Comparison of ENCODE assay signal across 14 cellular contexts in the genomic region with DNA sequence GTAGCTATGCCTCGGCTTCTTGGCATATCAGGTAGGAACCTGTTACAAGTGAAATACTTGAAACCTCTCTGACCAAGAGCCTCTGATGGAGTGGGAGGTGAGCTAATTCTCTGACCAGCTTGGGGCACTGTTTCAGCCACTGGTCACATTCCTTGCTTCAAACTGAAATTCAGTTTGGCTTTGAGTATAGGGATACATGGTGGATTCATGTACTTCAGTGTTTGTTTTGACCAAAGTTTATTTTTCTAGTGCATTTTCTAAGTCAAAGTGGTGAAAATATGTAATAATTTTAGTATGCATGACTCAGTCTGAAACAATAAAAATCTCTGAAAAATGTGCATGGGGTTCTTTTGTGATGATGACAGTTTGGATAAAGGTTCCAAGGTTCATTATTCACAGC. TPM values are rescaled to one million over a fixed set of nuclear protein-coding genes. Genes with fewer than 3 reads are reported as not detected.
DNase-seq lines count a peak whose midpoint lies in the region; ATAC-seq and TF ChIP-seq lines count a peak whose summit lies in the region.
"Had no signal": no experiment of that assay in that cellular context is flagged by ENCODE, and none has a peak within 500 bp of the region (broad histone marks: within the 10 kb centered on the region; RNA-seq: fewer than 3 reads in every experiment).

No MANE protein-coding gene starts in this region.

- no peaks in the 10 kb centered on the region for H3K27me3 Mint-ChIP-seq in activated naive CD4-positive, alpha-beta T cell treated with anti-CD3 and anti-CD28 coated beads for 36 hours (ENCODE audit: low read depth)
- H3K27me3 Mint-ChIP-seq in activated T-helper 2 cell treated with anti-CD3 and anti-CD28 coated beads, Interferon-gamma antibody, Interleukin-2, Interleukin-4, amounts not matched to agents 10 μg/mL and 5 μg/mL and 100 μg/mL, durations not matched to agents 14 hours and 24 hours and 36 hours (ENCODE audit: low read depth) = no peaks in the 10 kb centered on the region
- H3K27me3 Mint-ChIP-seq in glutamatergic neuron (ENCODE audit: unreplicated experiment) = no peaks in the 10 kb centered on the region
- H3K27me3 Mint-ChIP-seq: B cell, brain had no signal

- no peaks in the 10 kb centered on the region for H3K27me3 ChIP-seq in thoracic aorta (replicated peaks; ENCODE audit: insufficient read depth)
- H3K27me3 ChIP-seq: Peyer's patch had no signal

- CTCF ChIA-PET in activated naive CD4-positive, alpha-beta T cell treated with anti-CD3 and anti-CD28 coated beads for 36 hours (lab: Charles Lee) = interaction anchor here (0.6 to 1.1 kb wide), 3 partner anchors 19 to 116 kb away, joined by 3 read pairs; partner anchors contain the start of gene TTPAL

- no peaks in the 10 kb centered on the region for H3K9me3 ChIP-seq in thoracic aorta
- H3K9me3 ChIP-seq: Peyer's patch had no signal

- no peak overlapping the region for H3K4me3 Mint-ChIP-seq in activated naive CD4-positive, alpha-beta T cell treated with anti-CD3 and anti-CD28 coated beads for 36 hours
- H3K4me3 Mint-ChIP-seq in activated T-helper 2 cell treated with anti-CD3 and anti-CD28 coated beads, Interferon-gamma antibody, Interleukin-2, Interleukin-4, amounts not matched to agents 10 μg/mL and 5 μg/mL and 100 μg/mL, durations not matched to agents 14 hours and 24 hours and 36 hours (ENCODE audit: low read depth) = no peak overlapping the region
- no peak overlapping the region for H3K4me3 Mint-ChIP-seq in glutamatergic neuron (ENCODE audit: unreplicated experiment)
- H3K4me3 Mint-ChIP-seq: B cell, brain had no signal

- intact Hi-C loops in activated naive CD4-positive, alpha-beta T cell treated with anti-CD3 and anti-CD28 coated beads for 36 hours (cut with micrococcal nuclease) = loop anchor here (10.0 kb wide), 2 partner anchors 241 to 481 kb away; no protein-coding TSS in a partner anchor
- intact Hi-C loops in activated T-helper 2 cell treated with anti-CD3 and anti-CD28 coated beads, Interferon-gamma antibody, Interleukin-2, Interleukin-4, amounts not matched to agents 10 μg/mL and 5 μg/mL and 100 μg/mL, durations not matched to agents 14 hours and 24 hours and 36 hours (cut with micrococcal nuclease) = loop anchor here (2.0 kb wide), 1 partner anchor 17 kb away; no protein-coding TSS in a partner anchor

- peak overlapping the region; percentile 82 for H3K27ac Mint-ChIP-seq in activated naive CD4-positive, alpha-beta T cell treated with anti-CD3 and anti-CD28 coated beads for 36 hours
- H3K27ac Mint-ChIP-seq in activated T-helper 2 cell treated with anti-CD3 and anti-CD28 coated beads, Interferon-gamma antibody, Interleukin-2, Interleukin-4, amounts not matched to agents 10 μg/mL and 5 μg/mL and 100 μg/mL, durations not matched to agents 14 hours and 24 hours and 36 hours = peak overlapping the region; percentile 28
- peak overlapping the region; percentile 34 for H3K27ac Mint-ChIP-seq in glutamatergic neuron (ENCODE audit: unreplicated experiment)
- H3K27ac Mint-ChIP-seq: B cell had no signal

- H3K4me1 Mint-ChIP-seq in activated naive CD4-positive, alpha-beta T cell treated with anti-CD3 and anti-CD28 coated beads for 36 hours (ENCODE audit: low read depth) = peaks cover 42% of the 10 kb centered on the region
- H3K4me1 Mint-ChIP-seq in activated T-helper 2 cell treated with anti-CD3 and anti-CD28 coated beads, Interferon-gamma antibody, Interleukin-2, Interleukin-4, amounts not matched to agents 10 μg/mL and 5 μg/mL and 100 μg/mL, durations not matched to agents 14 hours and 24 hours and 36 hours (ENCODE audit: low read depth) = peaks cover 29% of the 10 kb centered on the region
- H3K4me1 Mint-ChIP-seq in glutamatergic neuron (ENCODE audit: low read depth, unreplicated experiment) = no peaks in the 10 kb centered on the region

- peak overlapping the region; percentile 36 to 52 for H3K27ac ChIP-seq in thoracic aorta

- H3K9me3 Mint-ChIP-seq in activated naive CD4-positive, alpha-beta T cell treated with anti-CD3 and anti-CD28 coated beads for 36 hours = no peaks in the 10 kb centered on the region
- no peaks in the 10 kb centered on the region for H3K9me3 Mint-ChIP-seq in activated T-helper 2 cell treated with anti-CD3 and anti-CD28 coated beads, Interferon-gamma antibody, Interleukin-2, Interleukin-4, amounts not matched to agents 10 μg/mL and 5 μg/mL and 100 μg/mL, durations not matched to agents 14 hours and 24 hours and 36 hours
- peaks cover 3% of the 10 kb centered on the region for H3K9me3 Mint-ChIP-seq in glutamatergic neuron (ENCODE audit: unreplicated experiment)
- H3K9me3 Mint-ChIP-seq: brain had no signal

- H3K36me3 ChIP-seq in thoracic aorta = peaks cover 39% of the 10 kb centered on the region

- peak; percentile 22 for ATAC-seq in thoracic aorta (ENCODE audit: insufficient number of reproducible peaks, low FRiP score, low read depth)
- no peak for ATAC-seq in GM18517 (IDR thresholded peaks at IDR 0.05; ENCODE audit: unreplicated experiment)

- H3K36me3 Mint-ChIP-seq in activated naive CD4-positive, alpha-beta T cell treated with anti-CD3 and anti-CD28 coated beads for 36 hours (ENCODE audit: low read depth) = peaks cover 43% of the 10 kb centered on the region
- peaks cover 79% of the 10 kb centered on the region for H3K36me3 Mint-ChIP-seq in activated T-helper 2 cell treated with anti-CD3 and anti-CD28 coated beads, Interferon-gamma antibody, Interleukin-2, Interleukin-4, amounts not matched to agents 10 μg/mL and 5 μg/mL and 100 μg/mL, durations not matched to agents 14 hours and 24 hours and 36 hours (ENCODE audit: low read depth)
- H3K36me3 Mint-ChIP-seq in glutamatergic neuron (ENCODE audit: unreplicated experiment) = no peaks in the 10 kb centered on the region

- H3K4me3 ChIP-seq in thoracic aorta = no peak overlapping the region
- H3K4me3 ChIP-seq: Peyer's patch had no signal

- DNase-seq in activated naive CD4-positive, alpha-beta T cell treated with anti-CD3 and anti-CD28 coated beads for 36 hours = no peak
- DNase-seq in activated naive CD4-positive, alpha-beta T cell treated with anti-CD3 and anti-CD28 coated beads, Interleukin-2, amount 50 U/mL, for 16 hours = no peak
- no peak for DNase-seq in activated T-helper 2 cell treated with anti-CD3 and anti-CD28 coated beads, Interferon-gamma antibody, Interleukin-2, Interleukin-4, amounts not matched to agents 10 μg/mL and 5 μg/mL and 100 μg/mL, durations not matched to agents 14 hours and 24 hours and 36 hours (ENCODE audit: low spot score)
- DNase-seq in glutamatergic neuron (no peak), thoracic aorta (ENCODE audit: low spot score) (no peak), hippocampal formation (lab: John Stamatoyannopoulos, UW) (no peak), H4 (ENCODE audit: low spot score) (no peak)
- DNase-seq: NCI-H2029; Peyer's patch; small intestine; stimulated activated CD8-positive, alpha-beta memory T cell treated with anti-CD3 and anti-CD28 coated beads, Interleukin-4, amount 100 ng/mL, for 48 hours had no signal

- no peak for TF ChIP-seq CTCF in glutamatergic neuron (IDR thresholded peaks at IDR 0.05; ENCODE audit: partially characterized antibody, unreplicated experiment)
- TF ChIP-seq CTCF in thoracic aorta (IDR thresholded peaks at IDR 0.05) = no peak

- peaks cover 24 to 26% of the 10 kb centered on the region in 2 donors for H3K4me1 ChIP-seq in thoracic aorta (ENCODE audit: control insufficient read depth in 1 of 2, low read depth in 2 of 2)
- H3K4me1 ChIP-seq: Peyer's patch had no signal

RNA-seq across cellular contexts. Expression of gene TTPAL, which starts 18.6 kb away (rescaled TPM):
- total RNA-seq in activated naive CD4-positive, alpha-beta T cell treated with anti-CD3 and anti-CD28 coated beads for 36 hours = 10 to 100 TPM; 10.8 to 11.5 TPM
- total RNA-seq in activated T-helper 2 cell treated with anti-CD3 and anti-CD28 coated beads, Interferon-gamma antibody, Interleukin-2, Interleukin-4, amounts not matched to agents 10 μg/mL and 5 μg/mL and 100 μg/mL, durations not matched to agents 14 hours and 24 hours and 36 hours = 19.7 and 20.8 TPM in 2 replicates
- total RNA-seq in glutamatergic neuron (ENCODE audit: unreplicated experiment) (18.9 TPM), thoracic aorta (10 to 100 TPM in 1 of 2 donors, 1 to 10 TPM in 1; 7.3 to 17.6 TPM)
- total RNA-seq in H4 (2014; rRNA removed; shearing (Covaris generic)) = 8.8 and 11.2 TPM in 2 replicates

RNA-seq across cellular contexts. Expression of gene SERINC3, which starts 27.6 kb away (rescaled TPM):
- 10 to 100 TPM; 48.7 to 50.2 TPM for total RNA-seq in activated naive CD4-positive, alpha-beta T cell treated with anti-CD3 and anti-CD28 coated beads for 36 hours
- 51.2 and 52.5 TPM in 2 replicates for total RNA-seq in activated T-helper 2 cell treated with anti-CD3 and anti-CD28 coated beads, Interferon-gamma antibody, Interleukin-2, Interleukin-4, amounts not matched to agents 10 μg/mL and 5 μg/mL and 100 μg/mL, durations not matched to agents 14 hours and 24 hours and 36 hours
- total RNA-seq in glutamatergic neuron (ENCODE audit: unreplicated experiment) = 125 TPM
- 100 to 1,000 TPM in 1 of 2 donors, 10 to 100 TPM in 1; 98.9 to 109 TPM for total RNA-seq in thoracic aorta
- total RNA-seq in H4 (2014; rRNA removed; shearing (Covaris generic)) = 46.4 and 82.7 TPM in 2 replicates

Comparison
In these comparisons a context has a peak if more than half of its experiments do, and no peak if none do; other contexts are left out.
1. H3K27ac Mint-ChIP-seq: peak in every context shown above with its lines; median percentile 82 in activated naive CD4-positive, alpha-beta T cell treated with anti-CD3 and anti-CD28 coated beads for 36 hours; 34 in glutamatergic neuron; 28 in activated T-helper 2 cell treated with anti-CD3 and anti-CD28 coated beads, Interferon-gamma antibody, Interleukin-2, Interleukin-4, amounts not matched to agents 10 μg/mL and 5 μg/mL and 100 μg/mL, durations not matched to agents 14 hours and 24 hours and 36 hours.